Comparison of ENCODE assay signal across 12 cellular contexts in the genomic region with DNA sequence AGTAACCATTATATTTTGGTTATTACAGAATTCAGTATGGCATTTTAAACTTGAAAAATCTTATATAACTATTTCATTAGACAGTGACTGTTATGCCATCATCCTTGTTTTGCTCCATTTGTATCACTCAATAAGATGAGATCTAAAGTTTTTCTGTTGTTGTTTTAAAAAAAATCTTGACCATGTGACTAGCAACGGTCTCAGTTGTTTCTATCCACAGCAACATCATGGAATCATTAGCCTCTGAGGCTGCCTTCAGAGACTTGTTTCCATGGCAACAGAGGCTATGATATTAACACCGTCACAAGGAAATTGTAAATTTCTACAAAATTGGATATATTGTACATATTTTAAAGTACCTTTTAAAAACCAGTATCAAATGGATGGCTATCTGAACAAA.
DNase-seq lines count a peak whose midpoint lies in the region; ATAC-seq, FAIRE-seq and TF ChIP-seq lines count a peak whose summit lies in the region.
"Had no signal": no experiment of that assay in that cellular context is flagged by ENCODE, and none has a peak within 500 bp of the region (broad histone marks: within the 10 kb centered on the region; RNA-seq: fewer than 3 reads in every experiment).

No MANE protein-coding gene starts in this region.

- FAIRE-seq in K562 (lab: Jason Lieb, UNC) (no peak), small intestine (lab: Jason Lieb, UNC) (no peak)

- peaks cover 78% of the 10 kb centered on the region for H3K79me2 ChIP-seq in Karpas-422 (ENCODE audit: low read length)
- H3K79me2 ChIP-seq in K562 (ENCODE audit: control insufficient read depth, insufficient read depth, low read length), result peaks cover 24% of the 10 kb centered on the region

- no peak for TF ChIP-seq EP300 in K562 (IDR thresholded peaks at IDR 0.05; ENCODE audit: low read length)

- in situ Hi-C loops in K562 (cut with MboI), result no loop called here

- CTCF ChIA-PET in K562 (lab: Yijun Ruan, JAX; ENCODE audit: low intra/inter-chr PET ratio) (no interaction called here), Caco-2 (lab: Charles Lee) (no interaction called here)

- H2AFZ ChIP-seq in Karpas-422 (ENCODE audit: low read length) (no peak overlapping the region), K562 (ENCODE audit: low read depth, low read length) (no peak overlapping the region)

- TF ChIP-seq POLR2A in K562 (conservative IDR thresholded peaks at IDR 0.05), result no peak

- TF ChIP-seq CTCF in AG10803 (conservative IDR thresholded peaks at IDR 0.05; ENCODE audit: low read length), result no peak
- no peak for TF ChIP-seq CTCF in K562 (IDR thresholded peaks at IDR 0.05 in 2 of 3, conservative IDR thresholded peaks at IDR 0.05 in 1 of 3; ENCODE audit: insufficient read depth in 2 of 3, low read depth in 1 of 3, low read length in 3 of 3)
- no peak for TF ChIP-seq CTCF in Caco-2 (IDR thresholded peaks at IDR 0.05; ENCODE audit: insufficient read depth in 1 of 2, low read depth in 1 of 2, low read length in 1 of 2, severe bottlenecking in 1 of 2, unreplicated experiment in 1 of 2)

- no peaks in the 10 kb centered on the region for H4K20me1 ChIP-seq in Karpas-422 (ENCODE audit: insufficient read depth, low read depth, low read length)
- H4K20me1 ChIP-seq in K562 (replicated peaks; ENCODE audit: control insufficient read depth, insufficient read depth, low read length), result no peaks in the 10 kb centered on the region

- peaks cover 69% of the 10 kb centered on the region for H3K36me3 Mint-ChIP-seq in Caco-2 (ENCODE audit: insufficient read depth, unreplicated experiment)

- H3K9me3 ChIP-seq in Karpas-422 (ENCODE audit: low read length) (no peaks in the 10 kb centered on the region), K562 (replicated peaks; ENCODE audit: control insufficient read depth, insufficient read depth, low read depth, low read length) (no peaks in the 10 kb centered on the region), small intestine (ENCODE audit: control insufficient read depth, low read depth) (no peaks in the 10 kb centered on the region), Caco-2 (no peaks in the 10 kb centered on the region)

- POLR2A ChIA-PET in K562 (lab: Yijun Ruan, JAX), result no interaction called here
- POLR2A ChIA-PET in Caco-2 (lab: Charles Lee), result no interaction called here

- peak overlapping the region; percentile 12; the same call in 1 of the 2 replicates for H3K27ac ChIP-seq in Karpas-422 (ENCODE audit: low read length)
- H3K27ac ChIP-seq in K562 (ENCODE audit: extremely low read depth, low read depth, low read length), result no peak overlapping the region
- H3K27ac ChIP-seq in small intestine (ENCODE audit: low read depth in 1 of 2, low read length in 1 of 2), result no peak overlapping the region
- H3K27ac ChIP-seq: epithelial cell of prostate had no signal

- no peaks in the 10 kb centered on the region for H3K4me1 Mint-ChIP-seq in Caco-2 (ENCODE audit: low read depth, unreplicated experiment)
- H3K4me1 Mint-ChIP-seq: activated CD4-positive, alpha-beta T cell treated with anti-CD3 and anti-CD28 coated beads, Interleukin-2, amount 10 ng/mL, durations not matched to agents 24 days and 14 days had no signal

- H3K27ac Mint-ChIP-seq in Caco-2 (ENCODE audit: unreplicated experiment), result no peak overlapping the region
- H3K27ac Mint-ChIP-seq: activated CD4-positive, alpha-beta T cell treated with anti-CD3 and anti-CD28 coated beads, Interleukin-2, amount 10 ng/mL, durations not matched to agents 24 days and 14 days had no signal

- ATAC-seq in K562 (no peak), GM19023 (IDR thresholded peaks at IDR 0.05; ENCODE audit: unreplicated experiment) (no peak)

- H3K27me3 ChIP-seq in Karpas-422 (ENCODE audit: low read length) (no peaks in the 10 kb centered on the region), K562 (ENCODE audit: control insufficient read depth in 2 of 2, insufficient read depth in 2 of 2, low read length in 2 of 2) (no peaks in the 10 kb centered on the region), small intestine (ENCODE audit: control insufficient read depth in 2 of 2, insufficient read depth in 2 of 2, low read length in 2 of 2) (no peaks in the 10 kb centered on the region), Caco-2 (replicated peaks; ENCODE audit: control insufficient read depth, insufficient read depth, low read length) (no peaks in the 10 kb centered on the region)

- no peaks in the 10 kb centered on the region; the same call in 1 of the 2 replicates for H3K36me3 ChIP-seq in Karpas-422 (ENCODE audit: insufficient read depth, low read length)
- no peaks in the 10 kb centered on the region; the same call in 2 of the 3 replicates for H3K36me3 ChIP-seq in K562 (ENCODE audit: control insufficient read depth, insufficient read depth, low read length)
- H3K36me3 ChIP-seq in small intestine (ENCODE audit: control insufficient read depth in 2 of 2, insufficient read depth in 2 of 2, low read length in 2 of 2), result no peaks in the 10 kb centered on the region
- peaks cover 2% of the 10 kb centered on the region; the same call in 1 of the 2 replicates for H3K36me3 ChIP-seq in Caco-2 (ENCODE audit: control insufficient read depth, insufficient read depth, low read length)

- no peaks in the 10 kb centered on the region for H3K9me2 ChIP-seq in Karpas-422 (replicated peaks; ENCODE audit: insufficient read depth, low read length)

- 69% methylated on average over 2 of the region's 2 CpGs for WGBS in K562 (ENCODE audit: insufficient coverage, low coverage, missing lambda C conversion rate)
- 59 to 89% (median 82%) methylated on average over 2 of the region's 2 CpGs for WGBS in small intestine, 3 donors

- H3K9me1 ChIP-seq in K562 (ENCODE audit: control insufficient read depth, insufficient read depth, low read length), result no peaks in the 10 kb centered on the region

- no peaks in the 10 kb centered on the region for H3K9me3 Mint-ChIP-seq in Caco-2 (ENCODE audit: unreplicated experiment)
- H3K9me3 Mint-ChIP-seq: activated CD4-positive, alpha-beta T cell treated with anti-CD3 and anti-CD28 coated beads, Interleukin-2, amount 10 ng/mL, durations not matched to agents 24 days and 14 days; CD4-positive, CD25-positive, alpha-beta regulatory T cell had no signal

- TF ChIP-seq RAD21 in K562 (CRISPR knock-in tag; conservative IDR thresholded peaks at IDR 0.05 in 1 of 2, IDR thresholded peaks at IDR 0.05 in 1 of 2), result no peak

- H3K4me3 ChIP-seq in AG10803 (ENCODE audit: low read length) (no peak overlapping the region), Karpas-422 (ENCODE audit: low read length) (no peak overlapping the region), K562 (no peak overlapping the region), small intestine (ENCODE audit: low read depth in 1 of 2, low read length in 2 of 2) (no peak overlapping the region), Caco-2 (ENCODE audit: low read depth, low read length) (no peak overlapping the region)

- H3K4me2 ChIP-seq in Karpas-422 (ENCODE audit: low read depth, low read length, poor library complexity, severe bottlenecking) (no peak overlapping the region), K562 (ENCODE audit: insufficient read depth, low read length) (no peak overlapping the region)

- H3K9ac ChIP-seq in Karpas-422 (ENCODE audit: low read length) (no peak overlapping the region), K562 (ENCODE audit: insufficient read depth in 1 of 2, low read depth in 2 of 2, low read length in 2 of 2) (no peak overlapping the region)

- H3K4me3 Mint-ChIP-seq in Caco-2 (ENCODE audit: unreplicated experiment), result no peak overlapping the region
- H3K4me3 Mint-ChIP-seq: activated CD4-positive, alpha-beta T cell treated with anti-CD3 and anti-CD28 coated beads, Interleukin-2, amount 10 ng/mL, durations not matched to agents 24 days and 14 days; CD4-positive, CD25-positive, alpha-beta regulatory T cell had no signal

- H3K4me1 ChIP-seq in Karpas-422 (ENCODE audit: low read length) (peaks cover 9% of the 10 kb centered on the region), K562 (replicated peaks in 1 of 2; ENCODE audit: control insufficient read depth in 2 of 2, insufficient read depth in 2 of 2, low read length in 2 of 2) (no peaks in the 10 kb centered on the region), small intestine (ENCODE audit: control insufficient read depth in 2 of 2, insufficient read depth in 1 of 2, low read depth in 1 of 2, low read length in 1 of 2) (peaks cover 0 to 3% of the 10 kb centered on the region in 2 donors), Caco-2 (no peaks in the 10 kb centered on the region)

- H3K27me3 Mint-ChIP-seq in Caco-2 (ENCODE audit: insufficient read depth, unreplicated experiment), result no peaks in the 10 kb centered on the region
- H3K27me3 Mint-ChIP-seq: activated CD4-positive, alpha-beta T cell treated with anti-CD3 and anti-CD28 coated beads, Interleukin-2, amount 10 ng/mL, durations not matched to agents 24 days and 14 days; CD4-positive, CD25-positive, alpha-beta regulatory T cell had no signal

- BruUV-seq in K562 (replicated peaks; lab: Mats Ljungman, UMichigan), result no TSS peak
- no TSS peak for BruUV-seq in Caco-2 (replicated peaks; lab: Mats Ljungman, UMichigan)

- DNase-seq in AG10803 (ENCODE audit: low read depth), result peak; percentile 81
- peak; percentile 67 for DNase-seq in Karpas-422
- DNase-seq in K562 (ENCODE audit: extremely low read depth in 1 of 4, low spot score in 3 of 4), result peak in 2 of 4 experiments; percentile 44 to 47
- DNase-seq in kidney glomerular epithelial cell (lab: John Stamatoyannopoulos, UW), result peak; percentile 8
- DNase-seq in small intestine, result no peak
- no peak for DNase-seq in T-helper 1 cell
- DNase-seq in Caco-2, result no peak
- DNase-seq: activated CD4-positive, alpha-beta T cell treated with anti-CD3 and anti-CD28 coated beads, Interleukin-2, amount 10 ng/mL, durations not matched to agents 24 days and 14 days; NCI-H1694 treated with DMSO at 0.1 percent for 48 hours had no signal

- intact Hi-C loops in K562 (cut with micrococcal nuclease) (no loop called here), Caco-2 (cut with micrococcal nuclease; ENCODE audit: unreplicated experiment) (no loop called here)

TF ChIP-seq in K562, 482 proteins besides CTCF, POLR2A, EP300 and RAD21 (continues in another document):
- TF ChIP-seq FOXJ2 (tag; IDR thresholded peaks at IDR 0.05) (peak; percentile 98), RFX1 (IDR thresholded peaks at IDR 0.05) (peak; percentile 90)

Comparison
In these comparisons a context has a peak if more than half of its experiments do, and no peak if none do; other contexts are left out.
1. DNase-seq: peak in AG10803 (single experiment), Karpas-422 (single experiment) and kidney glomerular epithelial cell (single experiment); none in small intestine (single experiment), T-helper 1 cell (0 of 5) and Caco-2 (0 of 2).